In the genomic region with DNA sequence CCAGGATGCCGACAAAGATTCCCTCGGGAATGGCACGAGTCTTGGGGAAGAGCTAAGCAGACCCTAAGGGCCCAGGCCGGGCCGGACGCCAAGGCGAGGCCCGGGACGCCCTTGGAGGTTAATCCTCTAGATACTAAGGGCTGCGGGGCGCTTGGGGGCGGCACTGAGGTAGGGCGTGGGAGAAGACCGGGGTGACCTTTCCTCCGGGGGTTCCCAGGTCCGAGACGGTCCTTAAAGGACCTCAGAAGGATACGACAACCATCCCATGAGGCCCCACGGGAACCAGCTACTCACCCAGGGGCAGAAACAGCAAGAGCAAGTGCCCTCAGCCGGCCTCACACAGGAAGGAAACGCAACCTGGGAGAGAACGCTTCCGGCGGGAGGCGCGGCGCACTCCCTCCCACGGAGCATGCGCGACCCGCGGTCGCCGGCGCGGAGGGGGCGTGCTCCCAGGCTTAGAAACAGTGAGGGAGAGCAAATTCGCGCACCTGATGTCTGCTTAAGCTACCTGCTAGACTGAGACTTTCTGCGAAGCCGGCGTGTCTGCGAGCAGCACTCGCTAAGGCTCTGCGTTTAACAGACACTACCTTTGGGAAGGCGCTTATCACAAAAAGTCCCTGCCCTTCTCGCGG, we compare ENCODE assay signal across 8 cellular contexts. TPM values are rescaled to one million over a fixed set of nuclear protein-coding genes. Genes with fewer than 3 reads are reported as not detected.
DNase-seq lines count a peak whose midpoint lies in the region; ATAC-seq and TF ChIP-seq lines count a peak whose summit lies in the region.

A gene with protein sequence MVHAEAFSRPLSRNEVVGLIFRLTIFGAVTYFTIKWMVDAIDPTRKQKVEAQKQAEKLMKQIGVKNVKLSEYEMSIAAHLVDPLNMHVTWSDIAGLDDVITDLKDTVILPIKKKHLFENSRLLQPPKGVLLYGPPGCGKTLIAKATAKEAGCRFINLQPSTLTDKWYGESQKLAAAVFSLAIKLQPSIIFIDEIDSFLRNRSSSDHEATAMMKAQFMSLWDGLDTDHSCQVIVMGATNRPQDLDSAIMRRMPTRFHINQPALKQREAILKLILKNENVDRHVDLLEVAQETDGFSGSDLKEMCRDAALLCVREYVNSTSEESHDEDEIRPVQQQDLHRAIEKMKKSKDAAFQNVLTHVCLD (minus strand): TSS at position 354 of the 632 bp plus-strand sequence. CDS start 3,627 bp downstream, outside the sequence.

- H3K27ac ChIP-seq in parathyroid adenoma (peak within 1 kb of the TSS; percentile 92), tibial nerve (peak within 1 kb of the TSS; percentile 50 to 85 (median 82))

- H3K4me1 ChIP-seq in parathyroid adenoma = peaks cover 10% of the 10 kb centered on the region
- H3K4me1 ChIP-seq in tibial nerve = peaks cover 0 to 29% (median 8%) of the 10 kb centered on the region in 4 donors

- no peaks in the 10 kb centered on the region for H3K9me3 Mint-ChIP-seq in HFFc6
- H3K9me3 Mint-ChIP-seq in activated naive CD8-positive, alpha-beta T cell treated with anti-CD3 and anti-CD28 coated beads for 36 hours = no peaks in the 10 kb centered on the region

- peak within 1 kb of the TSS; percentile 94 for H2AFZ ChIP-seq in parathyroid adenoma

- H3K27me3 Mint-ChIP-seq in HFFc6 (ENCODE audit: insufficient read depth) = no peaks in the 10 kb centered on the region; the same call in 1 of the 2 replicates
- no peaks in the 10 kb centered on the region for H3K27me3 Mint-ChIP-seq in activated naive CD8-positive, alpha-beta T cell treated with anti-CD3 and anti-CD28 coated beads for 36 hours

- peaks cover 8% of the 10 kb centered on the region for H3K36me3 Mint-ChIP-seq in HFFc6 (ENCODE audit: low read depth)
- H3K36me3 Mint-ChIP-seq in activated naive CD8-positive, alpha-beta T cell treated with anti-CD3 and anti-CD28 coated beads for 36 hours = peaks cover 11% of the 10 kb centered on the region

- peak within 1 kb of the TSS; percentile 96 for H3K27ac Mint-ChIP-seq in HFFc6
- peak within 1 kb of the TSS; percentile 94 for H3K27ac Mint-ChIP-seq in activated naive CD8-positive, alpha-beta T cell treated with anti-CD3 and anti-CD28 coated beads for 36 hours

- TF ChIP-seq CTCF in GM06990 (IDR thresholded peaks at IDR 0.05; ENCODE audit: insufficient read depth, low read length, poor library complexity, severe bottlenecking) = peak; percentile 40
- peak; percentile 48 for TF ChIP-seq CTCF in HFFc6 (IDR thresholded peaks at IDR 0.05)
- TF ChIP-seq CTCF in NB4 (IDR thresholded peaks at IDR 0.05; ENCODE audit: low read depth, low read length) = peak; percentile 15
- peak; percentile 26 for TF ChIP-seq CTCF in parathyroid adenoma (IDR thresholded peaks at IDR 0.05)
- TF ChIP-seq CTCF in tibial nerve (IDR thresholded peaks at IDR 0.05) = peak in 3 of 5 experiments; percentile 15 to 28 (median 26)

- H3K4me3 ChIP-seq in GM06990 (replicated peaks; ENCODE audit: low read depth, low read length) (peak within 1 kb of the TSS; percentile 80), NB4 (ENCODE audit: low read depth, low read length) (peak within 1 kb of the TSS; percentile 76), parathyroid adenoma (ENCODE audit: low read depth, low read length) (peak within 1 kb of the TSS; percentile 89), tibial nerve (peak within 1 kb of the TSS; percentile 64 to 85 (median 70))

- no peaks in the 10 kb centered on the region for H3K36me3 ChIP-seq in GM06990 (ENCODE audit: control insufficient read depth, insufficient read depth, low read length)
- no peaks in the 10 kb centered on the region for H3K36me3 ChIP-seq in parathyroid adenoma (ENCODE audit: control insufficient read depth, insufficient read depth, low read length)
- no peaks in the 10 kb centered on the region for H3K36me3 ChIP-seq in tibial nerve

- ATAC-seq in Right ventricle myocardium inferior = peak; percentile 96

- DNase-seq in GM06990 (ENCODE audit: extremely low read depth, insufficient read length) (peak; percentile 95), HFFc6 (peak; percentile 75), NB4 (ENCODE audit: low read depth) (peak; percentile 96), SKM-1 treated with dmso at 0.1 percent for 144 hours (lab: John Stamatoyannopoulos, UW; ENCODE audit: unreplicated experiment) (peak; percentile 90), Right ventricle myocardium inferior (ENCODE audit: missing footprints) (peak; percentile 91), tibial nerve (ENCODE audit: low spot score in 2 of 2) (peak; percentile 55 to 58)
- DNase-seq in activated naive CD8-positive, alpha-beta T cell treated with anti-CD3 and anti-CD28 coated beads for 36 hours = peak; percentile 92

- H3K9ac ChIP-seq in parathyroid adenoma = peak within 1 kb of the TSS; percentile 82

- H3K79me2 ChIP-seq in parathyroid adenoma = peaks cover 28% of the 10 kb centered on the region

- H3K27me3 ChIP-seq in GM06990 (replicated peaks; ENCODE audit: control insufficient read depth, insufficient read depth, low read length) (no peaks in the 10 kb centered on the region), parathyroid adenoma (ENCODE audit: control insufficient read depth, insufficient read depth, low read length) (no peaks in the 10 kb centered on the region), tibial nerve (no peaks in the 10 kb centered on the region)

- peak within 1 kb of the TSS; percentile 97 for H3K4me3 Mint-ChIP-seq in HFFc6
- H3K4me3 Mint-ChIP-seq in activated naive CD8-positive, alpha-beta T cell treated with anti-CD3 and anti-CD28 coated beads for 36 hours = peak within 1 kb of the TSS; percentile 85

- intact Hi-C loops in Right ventricle myocardium inferior (cut with DNase I) = loop anchor here (5.0 kb wide), 1 partner anchor 44 kb away; a partner anchor contains a TSS

- peak; percentile 49 to 73 for TF ChIP-seq EP300 in tibial nerve (IDR thresholded peaks at IDR 0.05)

- H3K9me3 ChIP-seq in parathyroid adenoma (ENCODE audit: control insufficient read depth, low read length) = no peaks in the 10 kb centered on the region
- no peaks in the 10 kb centered on the region for H3K9me3 ChIP-seq in tibial nerve

- 1 to 2% methylated on average over 20 to 26 of the region's 48 CpGs for WGBS in tibial nerve, 2 donors

- H3K4me1 Mint-ChIP-seq in HFFc6 (ENCODE audit: low read depth) = peaks cover 38% of the 10 kb centered on the region
- peaks cover 32% of the 10 kb centered on the region for H3K4me1 Mint-ChIP-seq in activated naive CD8-positive, alpha-beta T cell treated with anti-CD3 and anti-CD28 coated beads for 36 hours

- peak within 1 kb of the TSS; percentile 96 for H3K4me2 ChIP-seq in parathyroid adenoma (ENCODE audit: low read length)

- peak; percentile 92 for TF ChIP-seq POLR2A in NB4 (IDR thresholded peaks at IDR 0.05; ENCODE audit: extremely low read depth, insufficient read length)
- peak; percentile 5 to 46 for TF ChIP-seq POLR2A in tibial nerve (IDR thresholded peaks at IDR 0.05)

RNA-seq across cellular contexts. Expression of the gene that starts here (rescaled TPM):
- total RNA-seq in HFFc6 (2021; fragmentation: NEBNext Ultra II Directional; extraction: Animal tissue kit (Norgen Biotek cat#: 25700)) = 10 to 100 TPM; 33.4 to 44.4 (median 35.8) TPM
- 10 to 100 TPM; 49.2 to 49.6 TPM for total RNA-seq in activated naive CD8-positive, alpha-beta T cell treated with anti-CD3 and anti-CD28 coated beads for 36 hours
- total RNA-seq in Right ventricle myocardium inferior (98.2 TPM), tibial nerve (10 to 100 TPM; 21.8 to 45.9 (median 26.9) TPM)

Comparison
In these comparisons a context has a peak if more than half of its experiments do, and no peak if none do; other contexts are left out.
1. Peak in every context shown above with its lines: DNase-seq, ATAC-seq, H3K4me3 ChIP-seq and H3K27ac ChIP-seq.